1 cellular context compared by ENCODE assay signal in the genomic region with DNA sequence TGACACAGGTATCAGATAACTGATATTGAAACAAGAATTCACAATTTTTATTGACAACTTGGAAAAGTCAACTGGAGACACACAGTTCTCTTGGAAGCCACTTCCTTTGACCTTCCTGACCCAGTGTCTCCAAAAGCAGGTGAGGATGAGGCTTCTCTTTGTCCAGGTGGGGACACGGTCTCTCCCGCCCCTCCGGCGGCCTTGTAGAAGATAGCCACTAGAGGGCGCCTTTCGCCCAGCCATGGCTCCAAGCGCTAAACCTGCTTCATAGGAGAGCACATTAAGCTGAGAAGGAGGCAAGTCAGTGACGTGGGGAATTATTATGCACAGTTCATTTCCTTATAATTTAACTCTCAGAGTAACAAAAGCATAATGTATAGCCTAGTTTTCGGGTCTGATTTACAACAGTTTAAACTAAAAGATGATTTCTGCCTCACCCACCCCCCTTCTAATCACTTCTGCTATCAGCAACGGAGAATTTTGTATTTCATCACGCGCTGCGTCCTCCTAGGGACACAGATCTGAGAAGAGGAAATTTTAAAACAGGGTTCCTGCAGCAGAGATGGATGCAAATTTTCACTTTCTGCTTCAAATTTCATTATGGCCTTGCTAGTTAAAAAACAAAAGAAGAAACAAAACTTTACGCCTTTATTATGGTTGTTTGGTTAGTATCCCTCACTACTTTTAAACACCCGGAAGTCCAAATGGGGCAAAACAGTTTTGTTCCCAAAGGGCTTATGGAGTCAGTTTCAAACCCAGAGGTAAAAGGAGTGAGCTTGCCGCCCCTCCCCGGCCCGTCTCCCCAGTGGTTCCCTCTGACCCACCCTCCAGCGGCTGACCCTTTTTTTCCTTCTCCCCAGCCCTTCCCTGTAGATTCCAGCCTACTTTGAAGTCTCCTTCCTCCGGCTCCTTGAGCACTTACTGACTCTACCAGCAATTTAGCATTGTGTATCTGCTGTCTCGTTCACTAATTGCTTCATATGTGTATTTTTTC.
TF ChIP-seq lines count a peak whose summit lies in the region.

No MANE protein-coding gene starts in this region.

TF ChIP-seq in HEK293, 187 proteins besides CTCF, POLR2A, EP300 and RAD21:
- TF ChIP-seq, protein P1, sequence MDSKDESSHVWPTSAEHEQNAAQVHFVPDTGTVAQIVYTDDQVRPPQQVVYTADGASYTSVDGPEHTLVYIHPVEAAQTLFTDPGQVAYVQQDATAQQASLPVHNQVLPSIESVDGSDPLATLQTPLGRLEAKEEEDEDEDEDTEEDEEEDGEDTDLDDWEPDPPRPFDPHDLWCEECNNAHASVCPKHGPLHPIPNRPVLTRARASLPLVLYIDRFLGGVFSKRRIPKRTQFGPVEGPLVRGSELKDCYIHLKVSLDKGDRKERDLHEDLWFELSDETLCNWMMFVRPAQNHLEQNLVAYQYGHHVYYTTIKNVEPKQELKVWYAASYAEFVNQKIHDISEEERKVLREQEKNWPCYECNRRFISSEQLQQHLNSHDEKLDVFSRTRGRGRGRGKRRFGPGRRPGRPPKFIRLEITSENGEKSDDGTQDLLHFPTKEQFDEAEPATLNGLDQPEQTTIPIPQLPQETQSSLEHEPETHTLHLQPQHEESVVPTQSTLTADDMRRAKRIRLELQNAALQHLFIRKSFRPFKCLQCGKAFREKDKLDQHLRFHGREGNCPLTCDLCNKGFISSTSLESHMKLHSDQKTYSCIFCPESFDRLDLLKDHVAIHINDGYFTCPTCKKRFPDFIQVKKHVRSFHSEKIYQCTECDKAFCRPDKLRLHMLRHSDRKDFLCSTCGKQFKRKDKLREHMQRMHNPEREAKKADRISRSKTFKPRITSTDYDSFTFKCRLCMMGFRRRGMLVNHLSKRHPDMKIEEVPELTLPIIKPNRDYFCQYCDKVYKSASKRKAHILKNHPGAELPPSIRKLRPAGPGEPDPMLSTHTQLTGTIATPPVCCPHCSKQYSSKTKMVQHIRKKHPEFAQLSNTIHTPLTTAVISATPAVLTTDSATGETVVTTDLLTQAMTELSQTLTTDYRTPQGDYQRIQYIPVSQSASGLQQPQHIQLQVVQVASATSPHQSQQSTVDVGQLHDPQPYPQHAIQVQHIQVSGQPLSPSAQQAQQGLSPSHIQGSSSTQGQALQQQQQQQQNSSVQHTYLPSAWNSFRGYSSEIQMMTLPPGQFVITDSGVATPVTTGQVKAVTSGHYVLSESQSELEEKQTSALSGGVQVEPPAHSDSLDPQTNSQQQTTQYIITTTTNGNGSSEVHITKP (tag by site-specific recombination; IDR thresholded peaks at IDR 0.05), result peak; percentile 73
- TF ChIP-seq ZNF155 (tag by site-specific recombination; IDR thresholded peaks at IDR 0.05) (no peak), ZNF654 (tag by site-specific recombination; IDR thresholded peaks at IDR 0.05; ENCODE audit: low read depth) (peak; percentile 85), ZEB2 (tag by site-specific recombination; IDR thresholded peaks at IDR 0.05) (0 out of 2 replicates have a peak, but pooled peaks have one; percentile 49), ZNF335 (tag by site-specific recombination; conservative IDR thresholded peaks at IDR 0.05) (0 out of 2 replicates have a peak, but pooled peaks have one; percentile 13)
